In genomic region chr7:55526770-55527169, GRCh38 we compare ENCODE assay signal across 9 cellular contexts. TPM values are rescaled to one million over a fixed set of nuclear protein-coding genes. Genes with fewer than 3 reads are reported as not detected.
A peak's percentile ranks its signal among the peaks of the same experiment; 100 is the strongest.
DNase-seq lines count a peak whose midpoint lies in the region; ATAC-seq and TF ChIP-seq lines count a peak whose summit lies in the region.
"Had no signal": no experiment of that assay in that cellular context is flagged by ENCODE, and none has a peak within 500 bp of the region (broad histone marks: within the 10 kb centered on the region; RNA-seq: fewer than 3 reads in every experiment).

No MANE protein-coding gene starts in this region.

- no peaks in the 10 kb centered on the region for H3K27me3 Mint-ChIP-seq in activated naive CD8-positive, alpha-beta T cell treated with anti-CD3 and anti-CD28 coated beads, Interleukin-2, amount 50 U/mL, for 24 hours

- peaks cover 60% of the 10 kb centered on the region for H3K4me1 Mint-ChIP-seq in activated naive CD8-positive, alpha-beta T cell treated with anti-CD3 and anti-CD28 coated beads, Interleukin-2, amount 50 U/mL, for 24 hours

- H3K9me2 ChIP-seq in neural cell (ENCODE audit: insufficient read depth, low read length), result no peaks in the 10 kb centered on the region

- DNase-seq in Peyer's patch, result peak in 2 of 3 donors; percentile 65 to 72
- no peak for DNase-seq in T1000 (lab: John Stamatoyannopoulos, UW)
- DNase-seq in NCI-H526 (lab: John Stamatoyannopoulos, UW), result no peak
- no peak for DNase-seq in activated naive CD8-positive, alpha-beta T cell treated with anti-CD3 and anti-CD28 coated beads, Interleukin-2, amount 50 U/mL, for 24 hours
- DNase-seq in DMS153 treated with DMSO at 0.1 percent for 48 hours (lab: John Stamatoyannopoulos, UW; ENCODE audit: unreplicated experiment), result no peak

- H3K4me3 ChIP-seq in Peyer's patch (no peak overlapping the region), neural cell (ENCODE audit: low read length) (peak overlapping the region; percentile 50)

- no peak for TF ChIP-seq POLR2A in Peyer's patch (IDR thresholded peaks at IDR 0.05)

- no peak overlapping the region for H3K27ac Mint-ChIP-seq in activated naive CD8-positive, alpha-beta T cell treated with anti-CD3 and anti-CD28 coated beads, Interleukin-2, amount 50 U/mL, for 24 hours

- no peak for TF ChIP-seq RAD21 in neural cell (conservative IDR thresholded peaks at IDR 0.05)

- H3K4me1 ChIP-seq in Peyer's patch, result peaks cover 0 to 11% (median 3%) of the 10 kb centered on the region in 4 donors

- H3K9ac ChIP-seq in neural cell (ENCODE audit: low read length), result peak overlapping the region; percentile 53

- H3K79me2 ChIP-seq in neural cell (replicated peaks; ENCODE audit: insufficient read depth, low read length), result peaks cover 28% of the 10 kb centered on the region

- no peak overlapping the region for H3K4me3 Mint-ChIP-seq in activated naive CD8-positive, alpha-beta T cell treated with anti-CD3 and anti-CD28 coated beads, Interleukin-2, amount 50 U/mL, for 24 hours

- TF ChIP-seq CTCF in Peyer's patch (IDR thresholded peaks at IDR 0.05), result no peak
- TF ChIP-seq CTCF in neural cell (IDR thresholded peaks at IDR 0.05; ENCODE audit: poor library complexity, severe bottlenecking), result no peak

- TF ChIP-seq EP300 in neural cell (conservative IDR thresholded peaks at IDR 0.05; ENCODE audit: poor library complexity, severe bottlenecking), result no peak

- H4K20me1 ChIP-seq in neural cell (ENCODE audit: insufficient read depth), result no peaks in the 10 kb centered on the region

- H3K9me3 ChIP-seq in Peyer's patch (no peaks in the 10 kb centered on the region), neural cell (ENCODE audit: low read length) (no peaks in the 10 kb centered on the region)
- H3K9me3 ChIP-seq: neutrophil had no signal

- no peaks in the 10 kb centered on the region for H3F3A ChIP-seq in neural cell (ENCODE audit: insufficient read depth, low read length, poor library complexity, severe bottlenecking)

- no peaks in the 10 kb centered on the region for H3K9me3 Mint-ChIP-seq in activated naive CD8-positive, alpha-beta T cell treated with anti-CD3 and anti-CD28 coated beads, Interleukin-2, amount 50 U/mL, for 24 hours

- H3K27ac ChIP-seq in Peyer's patch (peak overlapping the region in 2 of 4 donors; percentile 36 to 64), neural cell (ENCODE audit: low read length) (peak overlapping the region; percentile 60)
- H3K27ac ChIP-seq: neutrophil had no signal

- H3K36me3 Mint-ChIP-seq in activated naive CD8-positive, alpha-beta T cell treated with anti-CD3 and anti-CD28 coated beads, Interleukin-2, amount 50 U/mL, for 24 hours (ENCODE audit: low read depth), result peaks cover 12% of the 10 kb centered on the region

- ATAC-seq in GM19452 (IDR thresholded peaks at IDR 0.05; ENCODE audit: unreplicated experiment), result peak; percentile 41
- ATAC-seq in HG03175 (IDR thresholded peaks at IDR 0.05; ENCODE audit: unreplicated experiment), result peak; percentile 70
- ATAC-seq in activated naive CD8-positive, alpha-beta T cell treated with anti-CD3 and anti-CD28 coated beads, Interleukin-2, amount 50 U/mL, for 24 hours, result no peak

- no peaks in the 10 kb centered on the region for H3K36me3 ChIP-seq in Peyer's patch
- no peaks in the 10 kb centered on the region for H3K36me3 ChIP-seq in neural cell (ENCODE audit: insufficient read depth, low read length)
- H3K36me3 ChIP-seq: neutrophil had no signal

- peak overlapping the region; percentile 61 for H3K4me2 ChIP-seq in neural cell (ENCODE audit: low read length)

- H3K27me3 ChIP-seq in Peyer's patch (no peaks in the 10 kb centered on the region), neural cell (ENCODE audit: insufficient read depth, low read depth, low read length) (no peaks in the 10 kb centered on the region)
- H3K27me3 ChIP-seq: neutrophil had no signal

- H2AFZ ChIP-seq in neural cell (ENCODE audit: low read depth, low read length), result peak overlapping the region; percentile 17

TF ChIP-seq in neural cell, 6 proteins besides CTCF, POLR2A, EP300 and RAD21:
- TF ChIP-seq REST (IDR thresholded peaks at IDR 0.05; ENCODE audit: borderline replicate concordance), result peak; percentile 61
- no peak for TF ChIP-seq EZH2 (IDR thresholded peaks at IDR 0.05; ENCODE audit: borderline replicate concordance, insufficient read depth, low read length, poor library complexity, severe bottlenecking)
- no peak for TF ChIP-seq SMC3 (conservative IDR thresholded peaks at IDR 0.05; ENCODE audit: poor library complexity)
- no peak for TF ChIP-seq TAF1 (IDR thresholded peaks at IDR 0.05; ENCODE audit: low read depth)
- TF ChIP-seq MXI1 (conservative IDR thresholded peaks at IDR 0.05; ENCODE audit: poor library complexity, severe bottlenecking), result no peak
- TF ChIP-seq POLR2AphosphoS5 (IDR thresholded peaks at IDR 0.05), result peak; percentile 37
TF ChIP-seq in neural cell: peak in this region for 2.

RNA-seq across cellular contexts. Expression of gene VOPP1, which starts 45.5 kb away (rescaled TPM):
- 10 to 100 TPM; 63.9 to 79.2 (median 72.4) TPM for total RNA-seq in Peyer's patch
- 85.8 and 110 TPM in 2 replicates for polyA plus RNA-seq in neural cell
- polyA minus RNA-seq in neural cell, result 85.5 and 87.2 TPM in 2 replicates

Comparison
In these comparisons a context has a peak if more than half of its experiments do, and no peak if none do; other contexts are left out.
1. DNase-seq: peak in Peyer's patch (2 of 3); none in T1000 (single experiment), NCI-H526 (0 of 2), activated naive CD8-positive, alpha-beta T cell treated with anti-CD3 and anti-CD28 coated beads, Interleukin-2, amount 50 U/mL, for 24 hours (single experiment) and DMS153 treated with DMSO at 0.1 percent for 48 hours (single experiment).